In the genomic region with DNA sequence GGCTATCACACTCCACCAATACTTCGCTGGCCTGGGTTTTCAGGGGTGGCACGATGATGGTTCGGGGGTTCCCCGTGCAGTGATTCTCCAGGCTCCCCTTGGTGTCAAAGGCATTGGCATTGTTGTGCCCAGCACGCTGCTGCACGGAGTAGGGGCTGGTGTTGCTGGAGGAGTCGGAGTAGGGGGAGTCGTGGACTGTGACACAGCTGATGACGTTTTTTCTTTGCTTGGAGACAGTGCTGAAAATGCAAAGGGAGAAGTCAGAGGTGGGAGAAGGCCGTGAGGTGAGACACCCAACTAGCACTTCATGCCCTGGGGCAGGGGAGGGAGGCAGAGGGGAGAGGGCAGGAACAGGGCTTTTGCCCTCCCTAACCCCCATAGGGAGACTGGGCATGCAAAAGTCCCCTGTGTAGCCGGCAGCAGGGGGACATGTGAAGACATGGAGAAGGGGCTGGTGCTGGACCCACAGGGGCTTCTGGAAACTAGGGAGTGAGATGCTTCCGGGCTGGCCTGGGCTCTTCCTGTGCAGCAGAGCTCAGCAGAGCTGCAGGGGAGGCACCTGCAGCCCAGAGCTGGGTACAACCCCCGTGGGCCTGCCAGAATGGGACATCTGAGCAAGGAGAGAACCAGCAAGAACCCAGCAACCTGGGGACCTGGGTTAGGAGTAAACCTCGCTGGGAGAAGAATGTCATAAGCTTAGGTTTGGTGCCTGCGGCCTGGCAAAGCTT, we compare ENCODE assay signal across 23 cellular contexts.
A peak's percentile ranks its signal among the peaks of the same experiment; 100 is the strongest.
DNase-seq lines count a peak whose midpoint lies in the region; ATAC-seq and TF ChIP-seq lines count a peak whose summit lies in the region.
"Had no signal": no experiment of that assay in that cellular context is flagged by ENCODE, and none has a peak within 500 bp of the region (broad histone marks: within the 10 kb centered on the region; RNA-seq: fewer than 3 reads in every experiment).

No MANE protein-coding gene starts in this region.

- ATAC-seq in natural killer cell treated with Interleukin-12 subunit alpha and Interleukin-12 subunit beta and Interleukin-15 and Interleukin-18, amount 100 ng/mL, for 72 hours = no peak
- ATAC-seq in natural killer cell = no peak
- peak in 1 of 2 donors; percentile 39 for ATAC-seq in naive thymus-derived CD8-positive, alpha-beta T cell
- ATAC-seq: upper lobe of right lung had no signal

- no peaks in the 10 kb centered on the region for H3K9me3 Mint-ChIP-seq in natural killer cell treated with Interleukin-12 subunit alpha and Interleukin-12 subunit beta and Interleukin-15 and Interleukin-18, amount 100 ng/mL, for 72 hours
- H3K9me3 Mint-ChIP-seq in natural killer cell = no peaks in the 10 kb centered on the region
- H3K9me3 Mint-ChIP-seq in naive thymus-derived CD8-positive, alpha-beta T cell = no peaks in the 10 kb centered on the region
- H3K9me3 Mint-ChIP-seq: activated T-helper 1 cell treated with anti-CD3 and anti-CD28 coated beads, Interleukin-12 subunit alpha, Interleukin-12 subunit beta, Interleukin-2, Interleukin-4 antibody, amounts not matched to agents 30 ng/mL and 10 ng/mL and 1 ng/mL, durations not matched to agents 14 hours and 24 hours and 36 hours; HFFc6 had no signal

- no peaks in the 10 kb centered on the region for H3K27me3 Mint-ChIP-seq in natural killer cell treated with Interleukin-12 subunit alpha and Interleukin-12 subunit beta and Interleukin-15 and Interleukin-18, amount 100 ng/mL, for 72 hours
- no peaks in the 10 kb centered on the region for H3K27me3 Mint-ChIP-seq in natural killer cell (ENCODE audit: low read depth in 2 of 2)
- no peaks in the 10 kb centered on the region for H3K27me3 Mint-ChIP-seq in naive thymus-derived CD8-positive, alpha-beta T cell

- peak overlapping the region in 1 of 2 donors; percentile 62 for H3K27ac Mint-ChIP-seq in natural killer cell treated with Interleukin-12 subunit alpha and Interleukin-12 subunit beta and Interleukin-15 and Interleukin-18, amount 100 ng/mL, for 72 hours
- H3K27ac Mint-ChIP-seq in natural killer cell = no peak overlapping the region
- peak overlapping the region in 8 of 10 donors; percentile 2 to 77 (median 48) for H3K27ac Mint-ChIP-seq in naive thymus-derived CD8-positive, alpha-beta T cell
- H3K27ac Mint-ChIP-seq: activated T-helper 1 cell treated with anti-CD3 and anti-CD28 coated beads, Interleukin-12 subunit alpha, Interleukin-12 subunit beta, Interleukin-2, Interleukin-4 antibody, amounts not matched to agents 30 ng/mL and 10 ng/mL and 1 ng/mL, durations not matched to agents 14 hours and 24 hours and 36 hours; HFFc6 had no signal

- POLR2A ChIA-PET in naive thymus-derived CD8-positive, alpha-beta T cell (lab: Charles Lee) = interaction anchor here (0.6 to 1.0 kb wide), 2 partner anchors 10 to 215 kb away, joined by 3 to 4 read pairs; no protein-coding TSS in a partner anchor

- intact Hi-C loops in natural killer cell (cut with micrococcal nuclease) = no loop called here

- no peak for TF ChIP-seq CTCF in natural killer cell (IDR thresholded peaks at IDR 0.05)

- H3K36me3 Mint-ChIP-seq in natural killer cell treated with Interleukin-12 subunit alpha and Interleukin-12 subunit beta and Interleukin-15 and Interleukin-18, amount 100 ng/mL, for 72 hours = peaks cover 17% of the 10 kb centered on the region
- H3K36me3 Mint-ChIP-seq in natural killer cell = no peaks in the 10 kb centered on the region
- peaks cover 5 to 71% (median 33%) of the 10 kb centered on the region in 3 donors for H3K36me3 Mint-ChIP-seq in naive thymus-derived CD8-positive, alpha-beta T cell

- no peak overlapping the region for H3K4me3 Mint-ChIP-seq in natural killer cell treated with Interleukin-12 subunit alpha and Interleukin-12 subunit beta and Interleukin-15 and Interleukin-18, amount 100 ng/mL, for 72 hours
- no peak overlapping the region for H3K4me3 Mint-ChIP-seq in natural killer cell
- peak overlapping the region in 1 of 10 donors; percentile 30 for H3K4me3 Mint-ChIP-seq in naive thymus-derived CD8-positive, alpha-beta T cell
- H3K4me3 Mint-ChIP-seq: activated T-helper 1 cell treated with anti-CD3 and anti-CD28 coated beads, Interleukin-12 subunit alpha, Interleukin-12 subunit beta, Interleukin-2, Interleukin-4 antibody, amounts not matched to agents 30 ng/mL and 10 ng/mL and 1 ng/mL, durations not matched to agents 14 hours and 24 hours and 36 hours; HFFc6 had no signal

- peak; percentile 16 for DNase-seq in natural killer cell treated with Interleukin-12 subunit alpha and Interleukin-12 subunit beta and Interleukin-15 and Interleukin-18, amount 100 ng/mL, for 72 hours (ENCODE audit: low spot score)
- no peak for DNase-seq in natural killer cell
- peak; percentile 31 for DNase-seq in UCSD-AML1 (lab: John Stamatoyannopoulos, UW; ENCODE audit: unreplicated experiment)
- no peak for DNase-seq in naive thymus-derived CD8-positive, alpha-beta T cell
- peak; percentile 33 for DNase-seq in ureter (ENCODE audit: low spot score)
- DNase-seq in SIG-M5 treated with dmso at 0.1 percent for 504 hours (lab: John Stamatoyannopoulos, UW; ENCODE audit: unreplicated experiment) = no peak
- no peak for DNase-seq in midbrain (lab: John Stamatoyannopoulos, UW)
- DNase-seq in NCI-H128 (lab: John Stamatoyannopoulos, UW; ENCODE audit: unreplicated experiment) = no peak
- DNase-seq: activated CD4-positive, alpha-beta T cell treated with anti-CD3 and anti-CD28 coated beads for 4 hours; C1 segment of cervical spinal cord; Calu3; caudate nucleus; HFFc6; Karpas-422; NCI-H1436 treated with DMSO at 0.1 percent for 48 hours; NCI-H2107; NCI-H446 treated with DMSO at 0.1 percent for 48 hours; NCI-H82; nucleus accumbens; SK-N-SH; T-helper 2 cell; upper lobe of right lung had no signal

- peaks cover 4 to 20% of the 10 kb centered on the region in 2 donors for H3K4me1 Mint-ChIP-seq in natural killer cell treated with Interleukin-12 subunit alpha and Interleukin-12 subunit beta and Interleukin-15 and Interleukin-18, amount 100 ng/mL, for 72 hours (ENCODE audit: low read depth in 2 of 2)
- peaks cover 18 to 25% of the 10 kb centered on the region in 2 donors for H3K4me1 Mint-ChIP-seq in natural killer cell
- H3K4me1 Mint-ChIP-seq in naive thymus-derived CD8-positive, alpha-beta T cell = peaks cover 14 to 29% (median 20%) of the 10 kb centered on the region in 4 donors

Comparison
In these comparisons a context has a peak if more than half of its experiments do, and no peak if none do; other contexts are left out.
1. DNase-seq: peak in natural killer cell treated with Interleukin-12 subunit alpha and Interleukin-12 subunit beta and Interleukin-15 and Interleukin-18, amount 100 ng/mL, for 72 hours (single experiment), UCSD-AML1 (single experiment) and ureter (single experiment); none in natural killer cell (single experiment), naive thymus-derived CD8-positive, alpha-beta T cell (0 of 10), SIG-M5 treated with dmso at 0.1 percent for 504 hours (single experiment), midbrain (single experiment) and NCI-H128 (single experiment).
2. H3K27ac Mint-ChIP-seq: peak in naive thymus-derived CD8-positive, alpha-beta T cell (8 of 10); none in natural killer cell (0 of 2).